Comparison of ENCODE assay signal across 1 cellular context in the genomic region with DNA sequence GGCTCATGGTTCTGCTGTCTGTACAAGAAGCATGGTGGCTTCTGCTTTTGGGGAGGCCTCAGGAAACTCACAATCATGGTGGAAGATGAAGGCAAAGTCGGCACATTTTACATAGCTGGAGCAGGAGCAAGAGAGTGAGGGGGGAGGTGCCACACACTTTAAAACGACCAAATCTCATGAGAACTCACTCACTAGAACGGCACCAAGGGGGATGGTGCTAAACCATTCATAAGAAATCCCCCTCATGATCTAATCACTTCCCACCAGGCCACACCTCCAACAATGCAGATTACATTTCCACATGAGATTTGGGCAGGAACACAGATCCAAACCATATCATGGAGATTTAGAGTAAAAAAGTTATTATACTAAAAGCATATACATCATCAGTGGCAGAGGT.
TF ChIP-seq lines count a peak whose summit lies in the region.

No MANE protein-coding gene starts in this region.

TF ChIP-seq in HEK293, 187 proteins besides CTCF, POLR2A, EP300 and RAD21:
- TF ChIP-seq, protein P1, sequence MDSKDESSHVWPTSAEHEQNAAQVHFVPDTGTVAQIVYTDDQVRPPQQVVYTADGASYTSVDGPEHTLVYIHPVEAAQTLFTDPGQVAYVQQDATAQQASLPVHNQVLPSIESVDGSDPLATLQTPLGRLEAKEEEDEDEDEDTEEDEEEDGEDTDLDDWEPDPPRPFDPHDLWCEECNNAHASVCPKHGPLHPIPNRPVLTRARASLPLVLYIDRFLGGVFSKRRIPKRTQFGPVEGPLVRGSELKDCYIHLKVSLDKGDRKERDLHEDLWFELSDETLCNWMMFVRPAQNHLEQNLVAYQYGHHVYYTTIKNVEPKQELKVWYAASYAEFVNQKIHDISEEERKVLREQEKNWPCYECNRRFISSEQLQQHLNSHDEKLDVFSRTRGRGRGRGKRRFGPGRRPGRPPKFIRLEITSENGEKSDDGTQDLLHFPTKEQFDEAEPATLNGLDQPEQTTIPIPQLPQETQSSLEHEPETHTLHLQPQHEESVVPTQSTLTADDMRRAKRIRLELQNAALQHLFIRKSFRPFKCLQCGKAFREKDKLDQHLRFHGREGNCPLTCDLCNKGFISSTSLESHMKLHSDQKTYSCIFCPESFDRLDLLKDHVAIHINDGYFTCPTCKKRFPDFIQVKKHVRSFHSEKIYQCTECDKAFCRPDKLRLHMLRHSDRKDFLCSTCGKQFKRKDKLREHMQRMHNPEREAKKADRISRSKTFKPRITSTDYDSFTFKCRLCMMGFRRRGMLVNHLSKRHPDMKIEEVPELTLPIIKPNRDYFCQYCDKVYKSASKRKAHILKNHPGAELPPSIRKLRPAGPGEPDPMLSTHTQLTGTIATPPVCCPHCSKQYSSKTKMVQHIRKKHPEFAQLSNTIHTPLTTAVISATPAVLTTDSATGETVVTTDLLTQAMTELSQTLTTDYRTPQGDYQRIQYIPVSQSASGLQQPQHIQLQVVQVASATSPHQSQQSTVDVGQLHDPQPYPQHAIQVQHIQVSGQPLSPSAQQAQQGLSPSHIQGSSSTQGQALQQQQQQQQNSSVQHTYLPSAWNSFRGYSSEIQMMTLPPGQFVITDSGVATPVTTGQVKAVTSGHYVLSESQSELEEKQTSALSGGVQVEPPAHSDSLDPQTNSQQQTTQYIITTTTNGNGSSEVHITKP (tag by site-specific recombination; IDR thresholded peaks at IDR 0.05), result no peak
- TF ChIP-seq MZF1 (tag by site-specific recombination; IDR thresholded peaks at IDR 0.05; ENCODE audit: borderline replicate concordance), result peak; percentile 40; the same call in 1 of the 2 replicates
